ENCODE assay signal across 8 cellular contexts in genomic region chr1:156054500-156055342, GRCh38. TPM values are rescaled to one million over a fixed set of nuclear protein-coding genes. Genes with fewer than 3 reads are reported as not detected.
DNase-seq lines count a peak whose midpoint lies in the region; ATAC-seq lines count a peak whose summit lies in the region.

TSS of gene LAMTOR2 (plus strand) at chr1:156054782. CDS start at chr1:156054890, 108 bp downstream.

- no peaks in the 10 kb centered on the region for H3K9me3 Mint-ChIP-seq in IgD-negative memory B cell

- peaks cover 4% of the 10 kb centered on the region for H3K36me3 Mint-ChIP-seq in IgD-negative memory B cell

- DNase-seq in DMS 273 (lab: John Stamatoyannopoulos, UW; ENCODE audit: unreplicated experiment) (peak; percentile 100), OCI-M2 (lab: John Stamatoyannopoulos, UW; ENCODE audit: unreplicated experiment) (peak; percentile 87), activated T-cell treated with anti-CD3 and anti-CD28 coated beads for 4 hours (peak; percentile 98), epithelial cell of prostate (ENCODE audit: low read depth, low spot score) (peak; percentile 68), mucosa of gallbladder (ENCODE audit: low spot score) (peak; percentile 98)
- peak; percentile 93 to 96 for DNase-seq in stimulated activated CD8-positive, alpha-beta memory T cell treated with anti-CD3 and anti-CD28 coated beads, Interleukin-4, amount 100 ng/mL, for 4 hours (ENCODE audit: low read depth in 2 of 2, low spot score in 1 of 2)

- H3K4me1 Mint-ChIP-seq in IgD-negative memory B cell = peaks cover 13 to 21% (median 18%) of the 10 kb centered on the region in 3 donors

- no peaks in the 10 kb centered on the region for H3K27me3 Mint-ChIP-seq in IgD-negative memory B cell

- H3K27ac Mint-ChIP-seq in IgD-negative memory B cell = peak within 1 kb of the TSS; percentile 86 to 96 (median 96)

- peak within 1 kb of the TSS; percentile 91 to 100 (median 95) for H3K4me3 Mint-ChIP-seq in IgD-negative memory B cell

- peak; percentile 76 for ATAC-seq in GM21529 (IDR thresholded peaks at IDR 0.05; ENCODE audit: unreplicated experiment)

- peak within 1 kb of the TSS; percentile 90 for H3K27ac ChIP-seq in epithelial cell of prostate

RNA-seq across cellular contexts. Expression of gene LAMTOR2, which starts in this region (rescaled TPM):
- 159 TPM for polyA plus RNA-seq in IgD-negative memory B cell
- total RNA-seq in mucosa of gallbladder = 77.0 TPM

Comparison
In these comparisons a context has a peak if more than half of its experiments do, and no peak if none do; other contexts are left out.
1. Peak in every context shown above with its lines: DNase-seq, ATAC-seq and H3K27ac ChIP-seq.